ENCODE assay signal across 1 cellular context in genomic region chr14:68232643-68233055, GRCh38.
TF ChIP-seq lines count a peak whose summit lies in the region.

No MANE protein-coding gene starts in this region.

TF ChIP-seq in A549, 52 proteins besides CTCF, POLR2A, EP300 and RAD21 (continued from another document):
- TF ChIP-seq E2F6 (IDR thresholded peaks at IDR 0.05; ENCODE audit: borderline replicate concordance, low read depth) = peak; percentile 52; the same call in 1 of the 2 replicates
- TF ChIP-seq TFCP2L1 (CRISPR knock-in tag; IDR thresholded peaks at IDR 0.05) = no peak
- no peak for TF ChIP-seq MAZ (IDR thresholded peaks at IDR 0.05; ENCODE audit: borderline replicate concordance, low read depth, low read length)
- no peak for TF ChIP-seq ELK1 (IDR thresholded peaks at IDR 0.05; ENCODE audit: low read depth, low read length)
- no peak for TF ChIP-seq ZFP36 (IDR thresholded peaks at IDR 0.05; ENCODE audit: borderline replicate concordance, partially characterized antibody)
- peak; percentile 96 for TF ChIP-seq GATA3 (IDR thresholded peaks at IDR 0.05; ENCODE audit: borderline replicate concordance)
- TF ChIP-seq HEYL (CRISPR knock-in tag; IDR thresholded peaks at IDR 0.05) = no peak
- peak; percentile 46; the same call in 1 of the 3 replicates for TF ChIP-seq SMC3 (IDR thresholded peaks at IDR 0.05)
- TF ChIP-seq KDM5A (IDR thresholded peaks at IDR 0.05) = no peak
- TF ChIP-seq NFE2L2 (conservative IDR thresholded peaks at IDR 0.05; ENCODE audit: low read length) = peak; percentile 82
- no peak for TF ChIP-seq HDAC2 (IDR thresholded peaks at IDR 0.05)
- TF ChIP-seq REST (IDR thresholded peaks at IDR 0.05) = no peak
- no peak for TF ChIP-seq ZSCAN20 (CRISPR knock-in tag; IDR thresholded peaks at IDR 0.05)
- no peak for TF ChIP-seq KDM1A (IDR thresholded peaks at IDR 0.05; ENCODE audit: low read depth)
- no peak for TF ChIP-seq FOSB (CRISPR knock-in tag; IDR thresholded peaks at IDR 0.05)
- TF ChIP-seq FOSL2 (IDR thresholded peaks at IDR 0.05) = peak; percentile 89
- TF ChIP-seq FOSL2 (CRISPR knock-in tag; IDR thresholded peaks at IDR 0.05) = peak; percentile 96
- no peak for TF ChIP-seq MYC (IDR thresholded peaks at IDR 0.05; ENCODE audit: borderline replicate concordance, low read length)
- no peak for TF ChIP-seq HMGXB4 (CRISPR knock-in tag; IDR thresholded peaks at IDR 0.05; ENCODE audit: borderline replicate concordance)
- TF ChIP-seq HOXB13 (CRISPR knock-in tag; IDR thresholded peaks at IDR 0.05; ENCODE audit: low read depth) = no peak
- TF ChIP-seq BCL3 (IDR thresholded peaks at IDR 0.05) = peak; percentile 61; the same call in 2 of the 3 replicates
- no peak for TF ChIP-seq TP53 (CRISPR knock-in tag; IDR thresholded peaks at IDR 0.05)
- TF ChIP-seq EHMT2 (IDR thresholded peaks at IDR 0.05; ENCODE audit: low read depth) = no peak
- no peak for TF ChIP-seq ZNF302 (CRISPR knock-in tag; IDR thresholded peaks at IDR 0.05)
- TF ChIP-seq HOXA7 (CRISPR knock-in tag; IDR thresholded peaks at IDR 0.05) = no peak
- no peak for TF ChIP-seq CBX2 (IDR thresholded peaks at IDR 0.05; ENCODE audit: borderline replicate concordance, low read depth)
- no peak for TF ChIP-seq RCOR1 (IDR thresholded peaks at IDR 0.05; ENCODE audit: low read depth, low read length)
- TF ChIP-seq JUN (IDR thresholded peaks at IDR 0.05) = peak; percentile 90 to 97; a peak in 4 of 5 replicates
- TF ChIP-seq HOXB5 (CRISPR knock-in tag; IDR thresholded peaks at IDR 0.05) = peak; percentile 95
- no peak for TF ChIP-seq CHD2 (IDR thresholded peaks at IDR 0.05; ENCODE audit: low read length, partially characterized antibody)
- TF ChIP-seq HES2 (IDR thresholded peaks at IDR 0.05) = no peak
- peak; percentile 91 for TF ChIP-seq JUNB (IDR thresholded peaks at IDR 0.05)
- TF ChIP-seq PBX3 (IDR thresholded peaks at IDR 0.05) = peak; percentile 68; the same call in 1 of the 2 replicates
- TF ChIP-seq EHF (CRISPR knock-in tag; IDR thresholded peaks at IDR 0.05) = no peak
- no peak for TF ChIP-seq NR3C1 (IDR thresholded peaks at IDR 0.05)
